Comparison of ENCODE assay signal across 14 cellular contexts in the genomic region with DNA sequence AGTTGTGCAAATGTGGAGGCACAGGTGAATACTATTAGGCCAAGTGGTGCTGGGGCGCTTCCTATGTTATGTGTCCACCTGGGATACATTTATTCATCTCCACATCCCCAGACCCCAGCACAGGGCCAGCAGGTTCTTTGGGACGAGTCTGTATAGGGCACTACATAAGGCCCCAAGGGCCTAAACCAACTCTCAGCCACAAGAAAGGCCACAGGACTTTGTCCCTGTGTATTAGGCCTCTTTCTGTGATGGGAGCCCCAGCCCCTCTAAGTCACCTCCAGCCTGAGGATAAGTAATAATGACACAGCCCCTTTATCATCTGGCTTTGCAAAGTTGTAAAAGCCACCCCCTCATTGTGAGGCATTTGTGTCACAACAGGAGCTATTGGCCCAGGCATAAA.
A peak's percentile ranks its signal among the peaks of the same experiment; 100 is the strongest.
DNase-seq lines count a peak whose midpoint lies in the region; ATAC-seq, FAIRE-seq and TF ChIP-seq lines count a peak whose summit lies in the region.
"Had no signal": no experiment of that assay in that cellular context is flagged by ENCODE, and none has a peak within 500 bp of the region (broad histone marks: within the 10 kb centered on the region; RNA-seq: fewer than 3 reads in every experiment).

No MANE protein-coding gene starts in this region.

- H2AFZ ChIP-seq in H9 (ENCODE audit: low read length) (no peak overlapping the region), keratinocyte (ENCODE audit: control insufficient read depth, low read length) (no peak overlapping the region)

- H3K36me3 ChIP-seq in keratinocyte (ENCODE audit: control insufficient read depth in 2 of 2, extremely low read depth in 1 of 2, insufficient read depth in 2 of 2, low read length in 2 of 2): peaks cover under 1 to 2% of the 10 kb centered on the region in 2 experiments

- no peak overlapping the region for H2AK5ac ChIP-seq in H9 (ENCODE audit: insufficient read length, low read length)

- peaks cover 53% of the 10 kb centered on the region for H3K4me1 ChIP-seq in H9 (ENCODE audit: insufficient read depth, low read length)
- H3K4me1 ChIP-seq in keratinocyte (ENCODE audit: control insufficient read depth, extremely low read depth, insufficient read depth, low read length): peaks cover 16% of the 10 kb centered on the region

- H3K4me3 ChIP-seq in keratinocyte (ENCODE audit: control insufficient read depth in 2 of 3, extremely low read depth in 1 of 3, insufficient read depth in 2 of 3, low read depth in 1 of 3, low read length in 3 of 3): no peak overlapping the region
- H3K4me3 ChIP-seq: BLaER1 had no signal

- H3K9me3 ChIP-seq in H9 (ENCODE audit: control insufficient read depth, low read depth, low read length): no peaks in the 10 kb centered on the region
- no peaks in the 10 kb centered on the region for H3K9me3 ChIP-seq in keratinocyte (ENCODE audit: control insufficient read depth, low read depth, low read length)
- H3K9me3 ChIP-seq: BLaER1 had no signal

- intact Hi-C loops in left ventricle myocardium superior (cut with micrococcal nuclease): no loop called here

- H3K23ac ChIP-seq in H9 (ENCODE audit: insufficient read length, low read depth, low read length): no peak overlapping the region

- no peak for FAIRE-seq in keratinocyte (lab: Jason Lieb, UNC)
- FAIRE-seq: HTR-8/SVneo had no signal

- H3K27me3 ChIP-seq in H9 (ENCODE audit: insufficient read depth, low read length): no peaks in the 10 kb centered on the region
- H3K27me3 ChIP-seq in keratinocyte (ENCODE audit: control insufficient read depth, extremely low read depth, insufficient read depth, low read length): no peaks in the 10 kb centered on the region
- H3K27me3 ChIP-seq: BLaER1 had no signal

- H3K27ac Mint-ChIP-seq in H9: peak overlapping the region; percentile 16 to 97 (median 77); a peak in 5 of 7 replicates
- H3K27ac Mint-ChIP-seq in type B pancreatic cell: peak overlapping the region; percentile 61

- no peak for ATAC-seq in left ventricle myocardium superior

- H3K27ac ChIP-seq in H9 (ENCODE audit: insufficient read length, low read depth, low read length) (no peak overlapping the region), keratinocyte (ENCODE audit: control insufficient read depth, insufficient read depth, low read length) (peak overlapping the region; percentile 4)
- H3K27ac ChIP-seq: BLaER1 had no signal

- peaks cover 0 to 2% (median 0%) of the 10 kb centered on the region in 3 experiments; a peak in 3 of 7 replicates for H3K36me3 Mint-ChIP-seq in H9 (ENCODE audit: insufficient read depth in 1 of 3, low read depth in 3 of 3)
- H3K36me3 Mint-ChIP-seq in type B pancreatic cell: no peaks in the 10 kb centered on the region

- H2BK5ac ChIP-seq in H9 (ENCODE audit: insufficient read length, low read length): no peak overlapping the region

- H2BK120ac ChIP-seq in H9 (ENCODE audit: low read depth, low read length, poor library complexity, severe bottlenecking): no peak overlapping the region

- H2BK12ac ChIP-seq in H9 (ENCODE audit: insufficient read length, low read depth, low read length): no peak overlapping the region

- H3K79me2 ChIP-seq in H9 (ENCODE audit: insufficient read depth, low read length): no peaks in the 10 kb centered on the region
- no peaks in the 10 kb centered on the region for H3K79me2 ChIP-seq in keratinocyte (ENCODE audit: control insufficient read depth, insufficient read depth, low read length)

- H3T11ph ChIP-seq in H9 (ENCODE audit: low read length): no peak overlapping the region

- H4K20me1 ChIP-seq in H9 (ENCODE audit: control insufficient read depth, insufficient read depth, insufficient read length) (no peaks in the 10 kb centered on the region), keratinocyte (ENCODE audit: control insufficient read depth, extremely low read depth, insufficient read depth, low read length) (no peaks in the 10 kb centered on the region)
- H4K20me1 ChIP-seq: BLaER1 had no signal

- H3K9me3 Mint-ChIP-seq in H9 (no peaks in the 10 kb centered on the region), type B pancreatic cell (no peaks in the 10 kb centered on the region)

- H2BK20ac ChIP-seq in H9 (ENCODE audit: low read depth, low read length, poor library complexity, severe bottlenecking): no peak overlapping the region

- H3K4ac ChIP-seq in H9 (ENCODE audit: low read depth, low read length): no peak overlapping the region

- no peak overlapping the region for H3K18ac ChIP-seq in H9 (ENCODE audit: insufficient read length, low read depth, low read length)

- peaks cover 95 to 97% of the 10 kb centered on the region in 2 experiments for H3K4me1 Mint-ChIP-seq in H9
- H3K4me1 Mint-ChIP-seq in type B pancreatic cell (ENCODE audit: unreplicated experiment): peaks cover 26% of the 10 kb centered on the region

- DNase-seq in H9: no peak
- peak; percentile 21 for DNase-seq in SW480 (ENCODE audit: low spot score)
- no peak for DNase-seq in keratinocyte (ENCODE audit: low read depth, low spot score)
- no peak for DNase-seq in type B pancreatic cell (ENCODE audit: extremely low spot score, unreplicated experiment)
- no peak for DNase-seq in left ventricle myocardium superior
- no peak for DNase-seq in NCI-H446 (lab: John Stamatoyannopoulos, UW)
- no peak for DNase-seq in activated gamma-delta T cell (lab: John Stamatoyannopoulos, UW)
- DNase-seq: DMS 273 treated with DMSO at 0.1 percent for 48 hours, KBM-7, NCI-H1048, NCI-H1694, NCI-H2107 had no signal

- H4K8ac ChIP-seq in H9 (replicated peaks; ENCODE audit: insufficient read length, low read depth, low read length): no peak overlapping the region

- H3K4me2 ChIP-seq in H9 (ENCODE audit: insufficient read depth, insufficient read length, low read length) (no peak overlapping the region), keratinocyte (ENCODE audit: control insufficient read depth, extremely low read depth, insufficient read depth, low read depth, low read length) (peak overlapping the region; percentile 46)
- H3K4me2 ChIP-seq: BLaER1 had no signal

- dilution Hi-C loops in keratinocyte (cut with MboI; ENCODE audit: extremely low pct_ligation_motif_present, low sequenced_read_pairs): loop anchor here (25.0 kb wide), 1 partner anchor 139 kb away; no protein-coding TSS in a partner anchor

- H3K14ac ChIP-seq in H9 (ENCODE audit: insufficient read depth, low read length): no peak overlapping the region

- no peaks in the 10 kb centered on the region; the same call in 1 of the 2 replicates for H3K27me3 Mint-ChIP-seq in H9 (ENCODE audit: low read depth)
- H3K27me3 Mint-ChIP-seq in type B pancreatic cell: peaks cover 10% of the 10 kb centered on the region

- H3K4me3 Mint-ChIP-seq in H9 (no peak overlapping the region), type B pancreatic cell (no peak overlapping the region)

- no peak overlapping the region for H4K5ac ChIP-seq in H9 (ENCODE audit: insufficient read length, low read depth, low read length)

- no peaks in the 10 kb centered on the region for H3K79me1 ChIP-seq in H9 (ENCODE audit: insufficient read depth, low read depth, low read length, poor library complexity, severe bottlenecking)

- no peak overlapping the region for H2BK15ac ChIP-seq in H9 (ENCODE audit: low read depth, low read length)

- WGBS in H9 (ENCODE audit: extremely low coverage, insufficient read length, low lambda C conversion rate): no CpG with 5 or more reads among the region's 2 CpGs

- H3K56ac ChIP-seq in H9 (ENCODE audit: insufficient read length, low read depth, low read length): no peak overlapping the region

- peaks cover 4% of the 10 kb centered on the region for H3K23me2 ChIP-seq in H9 (ENCODE audit: insufficient read length, low read depth, low read length, poor library complexity, severe bottlenecking)

- H3K9ac ChIP-seq in H9 (ENCODE audit: extremely low read depth, insufficient read length, low read length) (no peak overlapping the region), keratinocyte (ENCODE audit: control insufficient read depth, extremely low read depth, insufficient read depth, low read length) (no peak overlapping the region)
- H3K9ac ChIP-seq: BLaER1 had no signal

- no peaks in the 10 kb centered on the region for H3K9me1 ChIP-seq in keratinocyte (ENCODE audit: control insufficient read depth, extremely low read depth, insufficient read depth, low read length)

- no peak overlapping the region for H4K91ac ChIP-seq in H9 (ENCODE audit: insufficient read length, low read depth, low read length)

- TF ChIP-seq CTCF in H9 (conservative IDR thresholded peaks at IDR 0.05): no peak
- TF ChIP-seq CTCF in keratinocyte (optimal IDR thresholded peaks at IDR 0.05 in 1 of 3, IDR thresholded peaks at IDR 0.05 in 1 of 3, conservative IDR thresholded peaks at IDR 0.05 in 1 of 3; ENCODE audit: extremely low read depth in 1 of 3, insufficient read depth in 2 of 3, low read length in 3 of 3): no peak
- TF ChIP-seq CTCF in type B pancreatic cell (conservative IDR thresholded peaks at IDR 0.05): no peak
